8 cellular contexts compared by ENCODE assay signal in genomic region chr1:192538407-192539311, GRCh38.
DNase-seq lines count a peak whose midpoint lies in the region; ATAC-seq and TF ChIP-seq lines count a peak whose summit lies in the region.

No MANE protein-coding gene starts in this region.

- H4K20me1 ChIP-seq in OCI-LY3 (ENCODE audit: insufficient read depth, low read length): no peaks in the 10 kb centered on the region

- no peak overlapping the region for H2AFZ ChIP-seq in OCI-LY3 (ENCODE audit: low read depth, low read length)

- peaks cover 92% of the 10 kb centered on the region for H3K4me1 ChIP-seq in OCI-LY3 (ENCODE audit: low read length)

- H3K4me3 ChIP-seq in OCI-LY3 (ENCODE audit: low read length): peak overlapping the region; percentile 29

- peak overlapping the region in 1 of 2 donors; percentile 89 for H3K27ac Mint-ChIP-seq in stimulated activated naive CD8-positive, alpha-beta T cell treated with anti-CD3 and anti-CD28 coated beads, Interleukin-15, amount 100 ng/mL, for 72 hours

- peaks cover 54% of the 10 kb centered on the region for H3K4me1 Mint-ChIP-seq in stimulated activated naive CD8-positive, alpha-beta T cell treated with anti-CD3 and anti-CD28 coated beads, Interleukin-15, amount 100 ng/mL, for 72 hours

- H3K36me3 ChIP-seq in OCI-LY3 (replicated peaks; ENCODE audit: low read depth, low read length): peaks cover 6% of the 10 kb centered on the region

- H3K9me3 Mint-ChIP-seq in stimulated activated naive CD8-positive, alpha-beta T cell treated with anti-CD3 and anti-CD28 coated beads, Interleukin-15, amount 100 ng/mL, for 72 hours: peaks cover 0 to 6% of the 10 kb centered on the region in 2 donors

- peak overlapping the region; percentile 91 for H3K27ac ChIP-seq in OCI-LY3 (ENCODE audit: low read length)

- ATAC-seq in GM18907 (IDR thresholded peaks at IDR 0.05; ENCODE audit: unreplicated experiment): peak; percentile 82
- ATAC-seq in HG02642 (IDR thresholded peaks at IDR 0.05; ENCODE audit: poor library complexity, unreplicated experiment): peak; percentile 89
- ATAC-seq in stimulated activated naive CD8-positive, alpha-beta T cell treated with anti-CD3 and anti-CD28 coated beads, Interleukin-15, amount 100 ng/mL, for 72 hours: peak; percentile 81

- peak overlapping the region; percentile 58 to 61 for H3K4me3 Mint-ChIP-seq in stimulated activated naive CD8-positive, alpha-beta T cell treated with anti-CD3 and anti-CD28 coated beads, Interleukin-15, amount 100 ng/mL, for 72 hours

- H3K9me3 ChIP-seq in OCI-LY3 (ENCODE audit: insufficient read depth, low read length): no peaks in the 10 kb centered on the region

- H3K27me3 ChIP-seq in OCI-LY3 (ENCODE audit: low read depth, low read length): no peaks in the 10 kb centered on the region

- peaks cover 6% of the 10 kb centered on the region; the same call in 1 of the 2 replicates for H3K79me2 ChIP-seq in OCI-LY3 (ENCODE audit: low read length)

- H3K9ac ChIP-seq in OCI-LY3 (ENCODE audit: low read length): peak overlapping the region; percentile 64

- peak overlapping the region; percentile 60 for H3K4me2 ChIP-seq in OCI-LY3 (ENCODE audit: low read length)

- no peaks in the 10 kb centered on the region for H3K27me3 Mint-ChIP-seq in stimulated activated naive CD8-positive, alpha-beta T cell treated with anti-CD3 and anti-CD28 coated beads, Interleukin-15, amount 100 ng/mL, for 72 hours

- no peak for TF ChIP-seq CTCF in OCI-LY3 (IDR thresholded peaks at IDR 0.05; ENCODE audit: low read depth, low read length)

- DNase-seq in fibroblast of peridontal ligament (ENCODE audit: extremely low read depth) (peak; percentile 86), DMS 273 (lab: John Stamatoyannopoulos, UW; ENCODE audit: unreplicated experiment) (no peak), NCI-H146 treated with DMSO at 0.1 percent for 48 hours (lab: John Stamatoyannopoulos, UW; ENCODE audit: unreplicated experiment) (no peak), HuH-7 (ENCODE audit: low spot score) (no peak)
- DNase-seq in stimulated activated naive CD8-positive, alpha-beta T cell treated with anti-CD3 and anti-CD28 coated beads, Interleukin-15, amount 100 ng/mL, for 72 hours: no peak
